Comparison of ENCODE assay signal across 28 cellular contexts in the genomic region with DNA sequence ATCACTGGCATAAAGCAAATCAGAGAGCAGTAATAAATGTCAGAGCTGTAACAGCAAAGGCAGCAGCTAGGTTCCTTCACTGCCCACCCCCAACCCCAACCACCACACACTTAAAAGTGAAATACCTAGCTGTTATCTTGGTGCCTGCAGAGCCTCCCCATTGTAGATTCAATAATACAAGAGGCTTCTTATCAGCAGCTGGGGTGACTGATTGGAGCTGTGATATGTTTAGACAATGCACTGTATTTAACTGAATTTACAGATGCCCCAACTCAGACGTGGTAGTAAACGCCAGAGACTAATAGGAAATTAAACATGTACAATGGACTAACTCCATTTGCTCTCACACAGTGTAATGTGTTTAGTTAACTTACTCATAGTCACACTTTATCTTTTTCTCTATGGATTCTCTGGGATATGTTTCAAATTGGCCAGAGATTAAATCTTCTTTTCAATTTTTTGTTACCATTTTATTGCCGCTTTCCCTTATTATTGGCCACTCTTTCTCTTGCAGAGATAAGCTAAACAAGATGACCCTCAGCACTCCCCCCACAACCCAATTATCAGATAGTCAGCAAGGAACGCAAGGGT.
DNase-seq lines count a peak whose midpoint lies in the region; ATAC-seq and TF ChIP-seq lines count a peak whose summit lies in the region.
"Had no signal": no experiment of that assay in that cellular context is flagged by ENCODE, and none has a peak within 500 bp of the region (broad histone marks: within the 10 kb centered on the region; RNA-seq: fewer than 3 reads in every experiment).

No MANE protein-coding gene starts in this region.

- DNase-seq in CMK (ENCODE audit: low read depth) (peak; percentile 65), SK-N-DZ (ENCODE audit: low spot score) (peak; percentile 95), NOMO-1 treated with DMSO at 0.1 percent for 48 hours (lab: John Stamatoyannopoulos, UW; ENCODE audit: unreplicated experiment) (no peak), immature natural killer cell (no peak)
- DNase-seq: activated CD4-positive, alpha-beta T cell treated with anti-CD3 and anti-CD28 coated beads, Interleukin-2, amount 50 U/mL, for 4 hours; activated CD4-positive, CD25-positive, alpha-beta regulatory T cell; activated naive CD4-positive, alpha-beta T cell treated with Interleukin-2 at 50 U/mL for 16 hours; central memory CD4-positive, alpha-beta T cell; DND-41; foreskin fibroblast; GF-D8; GM23248; IMR-90; lower lobe of right lung; mucosa of descending colon; natural killer cell; NCI-H1694 treated with DMSO at 0.1 percent for 48 hours; NCI-H524 treated with DMSO at 0.1 percent for 48 hours; SIG-M5; stimulated activated CD4-positive, alpha-beta T cell treated with anti-CD3 and anti-CD28 coated beads, Interleukin-4, amount 100 ng/mL, for 4 hours; T-helper 9 cell; transverse colon had no signal

- TF ChIP-seq CTCF in HEK293 (tag by site-specific recombination; IDR thresholded peaks at IDR 0.05), result no peak

- H3K4me3 Mint-ChIP-seq in immature natural killer cell, result no peak overlapping the region
- H3K4me3 Mint-ChIP-seq: natural killer cell; stimulated activated memory B cell treated with anti-CD40 and anti-IgM and Interleukin-4, amounts not matched to agents 10 μg/mL and 1 μg/mL and 100 μg/mL, for 72 hours had no signal

- no peak overlapping the region for H3K4me3 ChIP-seq in HEK293 (ENCODE audit: low read depth, low read length)
- H3K4me3 ChIP-seq in iPS-20b (ENCODE audit: low read length), result no peak overlapping the region
- H3K4me3 ChIP-seq: BLaER1 treated with 17β-estradiol and CSF1 and Interleukin-3, amounts not matched to agents 10 nM and 100 nM; esophagus muscularis mucosa; GM23248; lower lobe of right lung; mucosa of descending colon; transverse colon had no signal

- no peak overlapping the region for H3K27ac Mint-ChIP-seq in immature natural killer cell
- H3K27ac Mint-ChIP-seq: natural killer cell; stimulated activated memory B cell treated with anti-CD40 and anti-IgM and Interleukin-4, amounts not matched to agents 10 μg/mL and 1 μg/mL and 100 μg/mL, for 72 hours had no signal

- H3K9me3 ChIP-seq in HEK293 (ENCODE audit: control insufficient read depth, insufficient read depth, low read depth, low read length), result no peaks in the 10 kb centered on the region
- H3K9me3 ChIP-seq in iPS-20b (ENCODE audit: insufficient read depth, low read depth, low read length), result no peaks in the 10 kb centered on the region
- H3K9me3 ChIP-seq: esophagus muscularis mucosa, lower lobe of right lung, mucosa of descending colon, transverse colon had no signal

- peaks cover 7% of the 10 kb centered on the region; the same call in 1 of the 2 replicates for H3K27me3 ChIP-seq in iPS-20b (ENCODE audit: insufficient read depth, low read length)
- H3K27me3 ChIP-seq: BLaER1 treated with 17β-estradiol and CSF1 and Interleukin-3, amounts not matched to agents 10 nM and 100 nM; esophagus muscularis mucosa; transverse colon had no signal

- no peaks in the 10 kb centered on the region for H3K4me1 Mint-ChIP-seq in immature natural killer cell
- H3K4me1 Mint-ChIP-seq: natural killer cell; stimulated activated memory B cell treated with anti-CD40 and anti-IgM and Interleukin-4, amounts not matched to agents 10 μg/mL and 1 μg/mL and 100 μg/mL, for 72 hours had no signal

- H3K27ac ChIP-seq in HEK293 (ENCODE audit: extremely low read depth, low read depth, low read length), result no peak overlapping the region
- no peak overlapping the region for H3K27ac ChIP-seq in iPS-20b (ENCODE audit: low read length)
- H3K27ac ChIP-seq: BLaER1 treated with 17β-estradiol and CSF1 and Interleukin-3, amounts not matched to agents 10 nM and 100 nM; esophagus muscularis mucosa; GM23248; lower lobe of right lung; transverse colon had no signal

- no peaks in the 10 kb centered on the region for H3K36me3 ChIP-seq in HEK293 (ENCODE audit: control insufficient read depth in 2 of 2, insufficient read depth in 1 of 2, low read length in 2 of 2)
- no peaks in the 10 kb centered on the region for H3K36me3 ChIP-seq in iPS-20b (ENCODE audit: insufficient read depth, low read depth, low read length)
- H3K36me3 ChIP-seq: BLaER1 treated with 17β-estradiol and CSF1 and Interleukin-3, amounts not matched to agents 10 nM and 100 nM; esophagus muscularis mucosa; lower lobe of right lung; transverse colon had no signal

- H3K9me3 Mint-ChIP-seq in immature natural killer cell, result peaks cover 2 to 25% (median 10%) of the 10 kb centered on the region in 6 donors
- H3K9me3 Mint-ChIP-seq: stimulated activated memory B cell treated with anti-CD40 and anti-IgM and Interleukin-4, amounts not matched to agents 10 μg/mL and 1 μg/mL and 100 μg/mL, for 72 hours had no signal

- CTCF ChIA-PET in HEK293 (lab: Yijun Ruan, JAX), result interaction anchor here (0.6 to 0.7 kb wide), 3 partner anchors 77 to 296 kb away, joined by 3 read pairs; no protein-coding TSS in a partner anchor

- no peak for ATAC-seq in GM19395 (IDR thresholded peaks at IDR 0.05; ENCODE audit: unreplicated experiment)
- ATAC-seq: lower lobe of right lung; mucosa of descending colon; natural killer cell; stimulated activated memory B cell treated with anti-CD40 and anti-IgM and Interleukin-4, amounts not matched to agents 10 μg/mL and 1 μg/mL and 100 μg/mL, for 72 hours had no signal

- POLR2A ChIA-PET in HEK293 (lab: Yijun Ruan, JAX), result no interaction called here

- H3K4me1 ChIP-seq in HEK293 (ENCODE audit: control insufficient read depth, insufficient read depth, low read length) (peaks cover 6% of the 10 kb centered on the region; the same call in 1 of the 2 replicates), iPS-20b (ENCODE audit: insufficient read depth, low read length) (peaks cover 5% of the 10 kb centered on the region; the same call in 1 of the 2 replicates)
- H3K4me1 ChIP-seq: lower lobe of right lung had no signal

- H3K9ac ChIP-seq in iPS-20b (ENCODE audit: low read depth, low read length), result peak overlapping the region; percentile 32; the same call in 1 of the 2 replicates
- H3K9ac ChIP-seq: BLaER1 treated with 17β-estradiol and CSF1 and Interleukin-3, amounts not matched to agents 10 nM and 100 nM; GM23248 had no signal

- peaks cover 0 to 3% (median 0%) of the 10 kb centered on the region in 3 donors for H3K36me3 Mint-ChIP-seq in immature natural killer cell
- H3K36me3 Mint-ChIP-seq: natural killer cell; stimulated activated memory B cell treated with anti-CD40 and anti-IgM and Interleukin-4, amounts not matched to agents 10 μg/mL and 1 μg/mL and 100 μg/mL, for 72 hours had no signal

- H3K27me3 Mint-ChIP-seq in immature natural killer cell (ENCODE audit: low read depth in 3 of 3), result peaks cover 0 to 2% (median 0%) of the 10 kb centered on the region in 3 donors

TF ChIP-seq in HEK293, 187 proteins besides CTCF, POLR2A, EP300 and RAD21:
- TF ChIP-seq SP7 (tag by site-specific recombination; IDR thresholded peaks at IDR 0.05) (no peak), TRIM28 (IDR thresholded peaks at IDR 0.05; ENCODE audit: borderline replicate concordance, low read length) (0 out of 2 replicates have a peak, but pooled peaks have one; percentile 34), TCF7L2 (IDR thresholded peaks at IDR 0.05; ENCODE audit: borderline replicate concordance, low read depth, low read length) (peak; percentile 81; the same call in 1 of the 2 replicates)

Comparison
In these comparisons a context has a peak if more than half of its experiments do, and no peak if none do; other contexts are left out.
1. DNase-seq: peak in CMK (single experiment) and SK-N-DZ (single experiment); none in NOMO-1 treated with DMSO at 0.1 percent for 48 hours (single experiment) and immature natural killer cell (0 of 3).